1 cellular context compared by ENCODE assay signal in genomic region chr1:63795455-63795854, GRCh38.
TF ChIP-seq lines count a peak whose summit lies in the region.

No MANE protein-coding gene starts in this region.

TF ChIP-seq in GM23338, 12 proteins besides CTCF, POLR2A, EP300 and RAD21 (continued from another document):
- TF ChIP-seq ETS1 (IDR thresholded peaks at IDR 0.05) (no peak), ZNF114 (CRISPR knock-in tag; IDR thresholded peaks at IDR 0.05) (no peak), EZH2 (IDR thresholded peaks at IDR 0.05; ENCODE audit: low read depth, unreplicated experiment) (no peak), NANOG (IDR thresholded peaks at IDR 0.05; ENCODE audit: borderline replicate concordance) (no peak), JUNB (IDR thresholded peaks at IDR 0.05; ENCODE audit: unreplicated experiment) (no peak), POLR2AphosphoS5 (IDR thresholded peaks at IDR 0.05; ENCODE audit: low read depth) (no peak)
- TF ChIP-seq, protein P1, sequence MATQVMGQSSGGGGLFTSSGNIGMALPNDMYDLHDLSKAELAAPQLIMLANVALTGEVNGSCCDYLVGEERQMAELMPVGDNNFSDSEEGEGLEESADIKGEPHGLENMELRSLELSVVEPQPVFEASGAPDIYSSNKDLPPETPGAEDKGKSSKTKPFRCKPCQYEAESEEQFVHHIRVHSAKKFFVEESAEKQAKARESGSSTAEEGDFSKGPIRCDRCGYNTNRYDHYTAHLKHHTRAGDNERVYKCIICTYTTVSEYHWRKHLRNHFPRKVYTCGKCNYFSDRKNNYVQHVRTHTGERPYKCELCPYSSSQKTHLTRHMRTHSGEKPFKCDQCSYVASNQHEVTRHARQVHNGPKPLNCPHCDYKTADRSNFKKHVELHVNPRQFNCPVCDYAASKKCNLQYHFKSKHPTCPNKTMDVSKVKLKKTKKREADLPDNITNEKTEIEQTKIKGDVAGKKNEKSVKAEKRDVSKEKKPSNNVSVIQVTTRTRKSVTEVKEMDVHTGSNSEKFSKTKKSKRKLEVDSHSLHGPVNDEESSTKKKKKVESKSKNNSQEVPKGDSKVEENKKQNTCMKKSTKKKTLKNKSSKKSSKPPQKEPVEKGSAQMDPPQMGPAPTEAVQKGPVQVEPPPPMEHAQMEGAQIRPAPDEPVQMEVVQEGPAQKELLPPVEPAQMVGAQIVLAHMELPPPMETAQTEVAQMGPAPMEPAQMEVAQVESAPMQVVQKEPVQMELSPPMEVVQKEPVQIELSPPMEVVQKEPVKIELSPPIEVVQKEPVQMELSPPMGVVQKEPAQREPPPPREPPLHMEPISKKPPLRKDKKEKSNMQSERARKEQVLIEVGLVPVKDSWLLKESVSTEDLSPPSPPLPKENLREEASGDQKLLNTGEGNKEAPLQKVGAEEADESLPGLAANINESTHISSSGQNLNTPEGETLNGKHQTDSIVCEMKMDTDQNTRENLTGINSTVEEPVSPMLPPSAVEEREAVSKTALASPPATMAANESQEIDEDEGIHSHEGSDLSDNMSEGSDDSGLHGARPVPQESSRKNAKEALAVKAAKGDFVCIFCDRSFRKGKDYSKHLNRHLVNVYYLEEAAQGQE (IDR thresholded peaks at IDR 0.05; ENCODE audit: unreplicated experiment): no peak
